17 cellular contexts compared by ENCODE assay signal in the genomic region with DNA sequence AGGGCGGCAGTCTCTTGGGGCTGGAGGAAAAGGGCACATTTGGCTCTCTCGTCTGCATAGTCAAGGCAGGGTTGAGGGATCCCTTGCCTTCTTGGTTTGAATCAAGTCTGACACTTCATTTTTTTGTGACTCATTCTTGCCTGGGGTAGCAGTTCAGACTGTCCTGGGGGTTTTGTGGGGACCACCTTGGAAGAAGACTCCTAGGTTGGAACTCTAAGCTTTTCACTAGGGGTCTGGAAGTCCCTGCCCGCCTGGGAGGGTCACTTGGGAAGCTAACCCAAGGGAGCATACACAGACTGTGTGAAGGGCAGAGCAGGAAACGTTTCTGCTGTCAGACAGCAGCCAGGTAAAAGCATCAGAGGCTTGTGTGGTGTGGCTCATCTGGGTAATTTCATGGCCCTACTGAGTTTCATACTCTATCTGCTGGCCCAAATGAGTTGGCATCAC. TPM values are rescaled to one million over a fixed set of nuclear protein-coding genes. Genes with fewer than 3 reads are reported as not detected.
A peak's percentile ranks its signal among the peaks of the same experiment; 100 is the strongest.
DNase-seq lines count a peak whose midpoint lies in the region; ATAC-seq lines count a peak whose summit lies in the region.
"Had no signal": no experiment of that assay in that cellular context is flagged by ENCODE, and none has a peak within 500 bp of the region (broad histone marks: within the 10 kb centered on the region; RNA-seq: fewer than 3 reads in every experiment).

No MANE protein-coding gene starts in this region.

- H3K36me3 Mint-ChIP-seq in activated T-cell treated with anti-CD3 and anti-CD28 coated beads, Interleukin-2, amount 50 U/mL, for 24 hours (ENCODE audit: low read depth): no peaks in the 10 kb centered on the region

- DNase-seq in activated naive CD4-positive, alpha-beta T cell treated with Interleukin-2 at 50 U/mL for 16 hours: peak; percentile 29
- no peak for DNase-seq in activated naive CD4-positive, alpha-beta T cell (lab: John Stamatoyannopoulos, UW)
- peak; percentile 74 for DNase-seq in activated T-cell treated with anti-CD3 and anti-CD28 coated beads, Interleukin-2, amount 50 U/mL, for 24 hours
- peak; percentile 3 for DNase-seq in globus pallidus (ENCODE audit: low spot score)
- peak; percentile 41 to 52 for DNase-seq in stimulated activated naive CD8-positive, alpha-beta T cell treated with anti-CD3 and anti-CD28 coated beads, Interleukin-15, amount 100 ng/mL, for 72 hours
- DNase-seq in MG63: no peak
- no peak for DNase-seq in NCI-H2171 treated with DMSO at 0.1 percent for 48 hours (lab: John Stamatoyannopoulos, UW)
- DNase-seq: ACHN, activated gamma-delta T cell, H9, heart left ventricle, Karpas-422, kidney glomerular epithelial cell, NCI-H2029, right cardiac atrium had no signal

- peak; percentile 95 for ATAC-seq in stimulated activated naive CD8-positive, alpha-beta T cell treated with anti-CD3 and anti-CD28 coated beads, Interleukin-15, amount 100 ng/mL, for 72 hours
- no peak for ATAC-seq in HG02763 (IDR thresholded peaks at IDR 0.05; ENCODE audit: unreplicated experiment)
- ATAC-seq: heart left ventricle, right cardiac atrium, Right ventricle myocardium inferior had no signal

- peak overlapping the region; percentile 94 for H3K27ac Mint-ChIP-seq in activated T-cell treated with anti-CD3 and anti-CD28 coated beads, Interleukin-2, amount 50 U/mL, for 24 hours
- H3K27ac Mint-ChIP-seq in stimulated activated naive CD8-positive, alpha-beta T cell treated with anti-CD3 and anti-CD28 coated beads, Interleukin-15, amount 100 ng/mL, for 72 hours: peak overlapping the region in 1 of 2 donors; percentile 7
- H3K27ac Mint-ChIP-seq: H9 had no signal

- H3K27me3 ChIP-seq in MG63: no peaks in the 10 kb centered on the region
- H3K27me3 ChIP-seq: heart left ventricle had no signal

- H3K4me1 Mint-ChIP-seq in activated T-cell treated with anti-CD3 and anti-CD28 coated beads, Interleukin-2, amount 50 U/mL, for 24 hours (ENCODE audit: low read depth): peaks cover 70% of the 10 kb centered on the region
- H3K4me1 Mint-ChIP-seq in stimulated activated naive CD8-positive, alpha-beta T cell treated with anti-CD3 and anti-CD28 coated beads, Interleukin-15, amount 100 ng/mL, for 72 hours: peaks cover 72% of the 10 kb centered on the region

- no peaks in the 10 kb centered on the region for H3K9me3 Mint-ChIP-seq in activated T-cell treated with anti-CD3 and anti-CD28 coated beads, Interleukin-2, amount 50 U/mL, for 24 hours
- H3K9me3 Mint-ChIP-seq in stimulated activated naive CD8-positive, alpha-beta T cell treated with anti-CD3 and anti-CD28 coated beads, Interleukin-15, amount 100 ng/mL, for 72 hours: no peaks in the 10 kb centered on the region
- H3K9me3 Mint-ChIP-seq: H9 had no signal

- no peak overlapping the region for H3K4me3 ChIP-seq in MG63
- H3K4me3 ChIP-seq: heart left ventricle had no signal

- no peaks in the 10 kb centered on the region for H3K36me3 ChIP-seq in MG63

- peak overlapping the region; percentile 28 for H3K4me3 Mint-ChIP-seq in activated T-cell treated with anti-CD3 and anti-CD28 coated beads, Interleukin-2, amount 50 U/mL, for 24 hours
- H3K4me3 Mint-ChIP-seq in stimulated activated naive CD8-positive, alpha-beta T cell treated with anti-CD3 and anti-CD28 coated beads, Interleukin-15, amount 100 ng/mL, for 72 hours: peak overlapping the region; percentile 19 to 32
- H3K4me3 Mint-ChIP-seq: H9 had no signal

- no peaks in the 10 kb centered on the region for H3K9me3 ChIP-seq in MG63
- H3K9me3 ChIP-seq: heart left ventricle had no signal

- H3K27me3 Mint-ChIP-seq in activated T-cell treated with anti-CD3 and anti-CD28 coated beads, Interleukin-2, amount 50 U/mL, for 24 hours: no peaks in the 10 kb centered on the region
- no peaks in the 10 kb centered on the region for H3K27me3 Mint-ChIP-seq in stimulated activated naive CD8-positive, alpha-beta T cell treated with anti-CD3 and anti-CD28 coated beads, Interleukin-15, amount 100 ng/mL, for 72 hours

RNA-seq across cellular contexts. Expression of gene YPEL2, which starts 11.2 kb away (rescaled TPM):
- 1.4 and 1.9 TPM in 2 replicates for total RNA-seq in MG63 (2014; rRNA removed; shearing (Covaris generic); ENCODE audit: low replicate concordance)

Comparison
In these comparisons a context has a peak if more than half of its experiments do, and no peak if none do; other contexts are left out.
1. DNase-seq: peak in activated naive CD4-positive, alpha-beta T cell treated with Interleukin-2 at 50 U/mL for 16 hours (single experiment), activated T-cell treated with anti-CD3 and anti-CD28 coated beads, Interleukin-2, amount 50 U/mL, for 24 hours (single experiment), globus pallidus (single experiment) and stimulated activated naive CD8-positive, alpha-beta T cell treated with anti-CD3 and anti-CD28 coated beads, Interleukin-15, amount 100 ng/mL, for 72 hours (2 of 2); none in activated naive CD4-positive, alpha-beta T cell (0 of 4), MG63 (single experiment) and NCI-H2171 treated with DMSO at 0.1 percent for 48 hours (single experiment).